Comparison of ENCODE assay signal across 14 cellular contexts in genomic region chr2:176704282-176704773, GRCh38.
"Had no signal": no experiment of that assay in that cellular context is flagged by ENCODE, and none has a peak within 500 bp of the region (broad histone marks: within the 10 kb centered on the region; RNA-seq: fewer than 3 reads in every experiment).

No MANE protein-coding gene starts in this region.

- H3K4me3 ChIP-seq: adrenal gland, body of pancreas, gastrocnemius medialis, tibial nerve had no signal

- H3K4me1 Mint-ChIP-seq: central memory CD8-positive, alpha-beta T cell had no signal

- ATAC-seq: body of pancreas, gastrocnemius medialis had no signal

- H3K36me3 ChIP-seq: adrenal gland, gastrocnemius medialis, tibial nerve had no signal

- H3K27ac ChIP-seq: adrenal gland, body of pancreas, gastrocnemius medialis, parathyroid adenoma, tibial nerve had no signal

- DNase-seq: activated CD4-positive, alpha-beta T cell treated with anti-CD3 and anti-CD28 coated beads, Interleukin-2, amount 50 U/mL, for 1 hour; activated naive CD4-positive, alpha-beta T cell treated with anti-CD3 and anti-CD28 coated beads, Interleukin-2, amount 50 U/mL, for 16 hours; activated T-cell treated with anti-CD3 and anti-CD28 coated beads, Interleukin-2, amount 50 U/mL, for 1 hour; adrenal gland; body of pancreas; cortex of kidney; effector CD8-positive, alpha-beta T cell; gastrocnemius medialis; retina; small intestine had no signal

- H3K9me3 ChIP-seq: adrenal gland, body of pancreas, gastrocnemius medialis, tibial nerve had no signal

- H3K4me1 ChIP-seq: adrenal gland, gastrocnemius medialis, parathyroid adenoma had no signal

- H3K79me2 ChIP-seq: parathyroid adenoma had no signal

- H3K9me3 Mint-ChIP-seq: central memory CD8-positive, alpha-beta T cell; neural crest cell had no signal

- H3K4me3 Mint-ChIP-seq: central memory CD8-positive, alpha-beta T cell; neural crest cell had no signal

- H3K27me3 ChIP-seq: adrenal gland, body of pancreas, gastrocnemius medialis had no signal

- H2AFZ ChIP-seq: parathyroid adenoma had no signal
